In genomic region chr12:114855678-114856077, GRCh38 we compare ENCODE assay signal across 27 cellular contexts.
"Had no signal": no experiment of that assay in that cellular context is flagged by ENCODE, and none has a peak within 500 bp of the region (broad histone marks: within the 10 kb centered on the region; RNA-seq: fewer than 3 reads in every experiment).

No MANE protein-coding gene starts in this region.

- H3K27me3 ChIP-seq: stomach, suprapubic skin, testis, thyroid gland, tibial nerve, transverse colon, upper lobe of left lung, upper lobe of right lung, uterus, vagina had no signal

- DNase-seq: stimulated activated CD4-positive, alpha-beta T cell treated with anti-CD3 and anti-CD28 coated beads, Interleukin-2, amount 100 ng/mL, for 48 hours; stimulated activated CD4-positive, alpha-beta T cell treated with anti-CD3 and anti-CD28 coated beads, Interleukin-4, amount 100 ng/mL, for 1 hour; stimulated activated CD4-positive, alpha-beta T cell treated with anti-CD3 and anti-CD28 coated beads, Interleukin-4, amount 100 ng/mL, for 24 hours; stimulated activated CD4-positive, alpha-beta T cell treated with anti-CD3 and anti-CD28 coated beads, Interleukin-4, amount 100 ng/mL, for 4 hours; stimulated activated CD8-positive, alpha-beta memory T cell treated with anti-CD3 and anti-CD28 coated beads, Interleukin-4, amount 100 ng/mL, for 48 hours; stimulated activated naive B cell treated with anti-CD40 and anti-IgM and Interleukin-4, amounts not matched to agents 10 μg/mL and 1 μg/mL and 100 μg/mL, for 72 hours; stimulated activated naive CD4-positive, alpha-beta T cell; stimulated activated naive CD4-positive, alpha-beta T cell treated with Interleukin-2 at 50 U/mL for 16 hours; stimulated activated naive CD8-positive, alpha-beta T cell treated with anti-CD3 and anti-CD28 coated beads, Interleukin-15, amount 100 ng/mL, for 72 hours; stimulated activated naive CD8-positive, alpha-beta T cell treated with anti-CD3 and anti-CD28 coated beads, Interleukin-15, Interleukin-2, amounts not matched to agents 100 U/mL and 50 U/mL, for 24 hours; stomach; substantia nigra; testis; thyroid gland; tibial artery; transverse colon; trophoblast cell; upper lobe of left lung; upper lobe of right lung; uterus had no signal

- H3K36me3 ChIP-seq: stomach, suprapubic skin, thoracic aorta, thyroid gland, tibial artery, tibial nerve, transverse colon, upper lobe of left lung, upper lobe of right lung, uterus, vagina had no signal

- H3K9me3 ChIP-seq: suprapubic skin, testis, thoracic aorta, thyroid gland, upper lobe of left lung, upper lobe of right lung, uterus, vagina had no signal

- H3K4me3 ChIP-seq: stomach, suprapubic skin, testis, thoracic aorta, thyroid gland, tibial artery, tibial nerve, transverse colon, upper lobe of left lung, upper lobe of right lung, uterus, vagina had no signal

- H3K27ac ChIP-seq: stomach, suprapubic skin, testis, thoracic aorta, thyroid gland, tibial artery, tibial nerve, transverse colon, upper lobe of left lung, upper lobe of right lung, uterus, vagina had no signal

- ATAC-seq: stimulated activated effector memory CD8-positive, alpha-beta T cell treated with anti-CD3 and anti-CD28 coated beads, Interleukin-12 subunit alpha, Interleukin-12 subunit beta, amount 100 ng/mL, for 72 hours; stimulated activated memory B cell treated with anti-CD40 and anti-IgM and Interleukin-4, amounts not matched to agents 10 μg/mL and 1 μg/mL and 100 μg/mL, for 72 hours; stimulated activated naive B cell treated with anti-CD40 and anti-IgM and Interleukin-4, amounts not matched to agents 10 μg/mL and 1 μg/mL and 100 μg/mL, for 72 hours; stimulated activated naive CD8-positive, alpha-beta T cell treated with anti-CD3 and anti-CD28 coated beads, Interleukin-15, amount 100 ng/mL, for 72 hours; stimulated activated naive CD8-positive, alpha-beta T cell treated with anti-CD3 and anti-CD28 coated beads, Interleukin-15, Interleukin-2, amounts not matched to agents 100 U/mL and 50 U/mL, for 24 hours; upper lobe of right lung had no signal

- FAIRE-seq: urothelium cell line had no signal

- H3K4me1 ChIP-seq: stomach, suprapubic skin, testis, thyroid gland, tibial artery, tibial nerve, transverse colon, upper lobe of left lung, upper lobe of right lung, uterus, vagina had no signal
